In genomic region chr2:197866449-197866848, GRCh38 we compare ENCODE assay signal across 22 cellular contexts.
"Had no signal": no experiment of that assay in that cellular context is flagged by ENCODE, and none has a peak within 500 bp of the region (broad histone marks: within the 10 kb centered on the region; RNA-seq: fewer than 3 reads in every experiment).

No MANE protein-coding gene starts in this region.

- H3K27me3 Mint-ChIP-seq: activated B cell treated with CpG ODN at 0.5 μM for 24 hours; activated CD4-positive, alpha-beta memory T cell treated with anti-CD3 and anti-CD28 coated beads for 36 hours; activated CD4-positive, alpha-beta T cell treated with anti-CD3 and anti-CD28 coated beads, Interleukin-2, amount 10 ng/mL, durations not matched to agents 7 days and 5 days; activated naive CD8-positive, alpha-beta T cell treated with anti-CD3 and anti-CD28 coated beads, Interleukin-2, amount 50 U/mL, for 24 hours; brain had no signal

- DNase-seq: activated B cell treated with CpG ODN at 0.5 μM for 24 hours; activated CD4-positive, alpha-beta memory T cell treated with anti-CD3 and anti-CD28 coated beads for 36 hours; activated CD4-positive, alpha-beta T cell treated with anti-CD3 and anti-CD28 coated beads, Interleukin-2, amount 10 ng/mL, durations not matched to agents 7 days and 5 days; activated CD8-positive, alpha-beta memory T cell treated with anti-CD3 and anti-CD28 coated beads for 24 hours; activated effector memory CD4-positive, alpha-beta T cell treated with anti-CD3 and anti-CD28 coated beads, Interleukin-2, amount 50 U/mL, for 16 hours; activated naive CD4-positive, alpha-beta T cell treated with Interleukin-2 at 50 U/mL for 16 hours; activated naive CD8-positive, alpha-beta T cell treated with anti-CD3 and anti-CD28 coated beads, Interleukin-2, amount 50 U/mL, for 24 hours; activated T-cell treated with anti-CD3 and anti-CD28 coated beads, Interleukin-2, amount 50 U/mL, for 4 hours; amygdala; cerebellar nuclear complex; NCI-H1092; NCI-H1417; NCI-H2029; NCI-H446; NCI-H524; NCI-H748 treated with DMSO at 0.1 percent for 48 hours; T-helper 2 cell; T1000 had no signal

- H3K4me3 ChIP-seq: SJSA1 had no signal

- H3K36me3 ChIP-seq: SJSA1 had no signal

- H3K27ac ChIP-seq: KMS-11, SJSA1 had no signal

- H3K4me1 Mint-ChIP-seq: activated B cell treated with CpG ODN at 0.5 μM for 24 hours had no signal

- H3K9me3 ChIP-seq: SJSA1 had no signal

- H3K9me3 Mint-ChIP-seq: activated B cell treated with CpG ODN at 0.5 μM for 24 hours; activated CD4-positive, alpha-beta memory T cell treated with anti-CD3 and anti-CD28 coated beads for 36 hours; activated CD4-positive, alpha-beta T cell treated with anti-CD3 and anti-CD28 coated beads, Interleukin-2, amount 10 ng/mL, durations not matched to agents 7 days and 5 days; activated naive CD4-positive, alpha-beta T cell treated with anti-CD3 and anti-CD28 coated beads, Interleukin-2, amount 50 U/mL, for 72 hours; activated naive CD8-positive, alpha-beta T cell treated with anti-CD3 and anti-CD28 coated beads, Interleukin-2, amount 50 U/mL, for 24 hours; activated T-cell treated with anti-CD3 and anti-CD28 coated beads, Interleukin-2, amount 50 U/mL, for 4 hours; brain had no signal

- H3K36me3 Mint-ChIP-seq: activated CD4-positive, alpha-beta memory T cell treated with anti-CD3 and anti-CD28 coated beads for 36 hours; brain had no signal

- H3K4me1 ChIP-seq: SJSA1 had no signal

- H3K27ac Mint-ChIP-seq: activated B cell treated with CpG ODN at 0.5 μM for 24 hours; activated CD4-positive, alpha-beta memory T cell treated with anti-CD3 and anti-CD28 coated beads for 36 hours; activated CD4-positive, alpha-beta T cell treated with anti-CD3 and anti-CD28 coated beads, Interleukin-2, amount 10 ng/mL, durations not matched to agents 7 days and 5 days; activated naive CD4-positive, alpha-beta T cell treated with anti-CD3 and anti-CD28 coated beads, Interleukin-2, amount 50 U/mL, for 72 hours; activated naive CD8-positive, alpha-beta T cell treated with anti-CD3 and anti-CD28 coated beads, Interleukin-2, amount 50 U/mL, for 24 hours; brain had no signal

- H3K4me3 Mint-ChIP-seq: activated B cell treated with CpG ODN at 0.5 μM for 24 hours; activated CD4-positive, alpha-beta memory T cell treated with anti-CD3 and anti-CD28 coated beads for 36 hours; activated CD4-positive, alpha-beta T cell treated with anti-CD3 and anti-CD28 coated beads, Interleukin-2, amount 10 ng/mL, durations not matched to agents 7 days and 5 days; activated naive CD8-positive, alpha-beta T cell treated with anti-CD3 and anti-CD28 coated beads, Interleukin-2, amount 50 U/mL, for 24 hours; activated T-cell treated with anti-CD3 and anti-CD28 coated beads, Interleukin-2, amount 50 U/mL, for 4 hours; brain had no signal

- ATAC-seq: activated naive CD4-positive, alpha-beta T cell treated with anti-CD3 and anti-CD28 coated beads, Interleukin-2, amount 50 U/mL, for 72 hours; activated naive CD8-positive, alpha-beta T cell treated with anti-CD3 and anti-CD28 coated beads, Interleukin-2, amount 50 U/mL, for 24 hours; activated T-cell treated with anti-CD3 and anti-CD28 coated beads, Interleukin-2, amount 50 U/mL, for 4 hours had no signal
